Comparison of ENCODE assay signal across 8 cellular contexts in the genomic region with DNA sequence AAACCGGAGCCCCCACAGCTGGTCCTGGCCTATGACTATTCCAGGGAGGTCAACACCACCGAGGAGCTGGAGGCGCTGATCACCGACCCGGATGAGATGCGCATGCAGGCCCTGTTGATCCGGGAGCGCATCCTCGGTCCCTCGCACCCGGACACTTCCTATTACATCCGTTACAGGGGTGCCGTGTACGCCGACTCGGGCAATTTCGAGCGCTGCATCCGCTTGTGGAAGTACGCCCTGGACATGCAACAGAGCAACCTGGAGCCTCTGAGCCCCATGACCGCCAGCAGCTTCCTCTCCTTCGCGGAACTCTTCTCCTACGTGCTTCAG. TPM values are rescaled to one million over a fixed set of nuclear protein-coding genes. Genes with fewer than 3 reads are reported as not detected.
DNase-seq lines count a peak whose midpoint lies in the region; TF ChIP-seq lines count a peak whose summit lies in the region.
"Not testable (repeated sequence)": the region's sequence is repeated elsewhere in the genome, so short reads cannot be mapped to it uniquely, and the experiment has no call there.

No MANE protein-coding gene starts in this region.

- not testable (repeated sequence) for TF ChIP-seq RAD21 in liver (IDR thresholded peaks at IDR 0.05)

- TF ChIP-seq CTCF in liver (IDR thresholded peaks at IDR 0.05; ENCODE audit: low read depth, low read length, missing input control); osteocyte (IDR thresholded peaks at IDR 0.05): not testable (repeated sequence)

- peaks cover 35% of the 10 kb centered on the region for H3K36me3 ChIP-seq in CD4-positive, alpha-beta memory T cell (ENCODE audit: insufficient read depth, low read length)
- H3K36me3 ChIP-seq in KOPT-K1 (ENCODE audit: insufficient read depth, low read length) (peaks cover 51% of the 10 kb centered on the region), adipocyte (ENCODE audit: control insufficient read depth, insufficient read depth, low read length, severe bottlenecking) (peaks cover 26% of the 10 kb centered on the region), esophagus (ENCODE audit: control insufficient read depth in 2 of 2, insufficient read depth in 2 of 2, low read length in 1 of 2) (peaks cover 6 to 13% of the 10 kb centered on the region in 2 donors), liver (ENCODE audit: control insufficient read depth in 4 of 4, insufficient read depth in 3 of 4, low read depth in 1 of 4, low read length in 3 of 4) (peaks cover 7 to 16% (median 12%) of the 10 kb centered on the region in 4 donors), thymus (ENCODE audit: control insufficient read depth, insufficient read depth) (peaks cover 37% of the 10 kb centered on the region)

- H3K9me3 Mint-ChIP-seq in CD4-positive, alpha-beta memory T cell; T-helper 2 cell treated with Interferon-gamma antibody and Interleukin-4, amounts not matched to agents 5 μg/mL and 100 μg/mL, for 36 hours; osteocyte (ENCODE audit: unreplicated experiment): not testable (repeated sequence)

- H3K9ac ChIP-seq in adipocyte (ENCODE audit: low read length), result peak overlapping the region; percentile 94
- H3K9ac ChIP-seq in liver (ENCODE audit: low read depth in 1 of 2, low read length in 2 of 2), result not testable (repeated sequence)

- H3K4me3 Mint-ChIP-seq in CD4-positive, alpha-beta memory T cell, result peak overlapping the region; percentile 54 to 84 (median 70)
- peak overlapping the region; percentile 83 for H3K4me3 Mint-ChIP-seq in T-helper 2 cell treated with Interferon-gamma antibody and Interleukin-4, amounts not matched to agents 5 μg/mL and 100 μg/mL, for 36 hours
- peak overlapping the region; percentile 72 for H3K4me3 Mint-ChIP-seq in osteocyte (ENCODE audit: unreplicated experiment)

- peak overlapping the region; percentile 89 for H3K27ac ChIP-seq in CD4-positive, alpha-beta memory T cell (ENCODE audit: low read depth, low read length)
- peak overlapping the region; percentile 91 for H3K27ac ChIP-seq in KOPT-K1 (ENCODE audit: low read depth, low read length, poor library complexity, severe bottlenecking)
- H3K27ac ChIP-seq in esophagus (ENCODE audit: low read depth in 2 of 2, low read length in 1 of 2), result peak overlapping the region in 1 of 2 donors; percentile 21
- not testable (repeated sequence) for H3K27ac ChIP-seq in liver (ENCODE audit: low read depth in 1 of 2, low read length in 2 of 2); thymus (ENCODE audit: low read depth)

- peaks cover 11 to 46% (median 28%) of the 10 kb centered on the region in 4 donors for H3K4me1 Mint-ChIP-seq in CD4-positive, alpha-beta memory T cell
- H3K4me1 Mint-ChIP-seq in T-helper 2 cell treated with Interferon-gamma antibody and Interleukin-4, amounts not matched to agents 5 μg/mL and 100 μg/mL, for 36 hours (ENCODE audit: low read depth), result peaks cover 16% of the 10 kb centered on the region
- H3K4me1 Mint-ChIP-seq in osteocyte (ENCODE audit: unreplicated experiment), result peaks cover 18% of the 10 kb centered on the region

- peaks cover 7 to 38% of the 10 kb centered on the region in 2 donors for H3K36me3 Mint-ChIP-seq in CD4-positive, alpha-beta memory T cell
- H3K36me3 Mint-ChIP-seq in T-helper 2 cell treated with Interferon-gamma antibody and Interleukin-4, amounts not matched to agents 5 μg/mL and 100 μg/mL, for 36 hours (ENCODE audit: low read depth), result peaks cover 27% of the 10 kb centered on the region
- H3K36me3 Mint-ChIP-seq in osteocyte (ENCODE audit: unreplicated experiment), result peaks cover 13% of the 10 kb centered on the region

- WGBS in esophagus, 2 donors, result 79 to 82% methylated on average over 21 to 24 of the region's 24 CpGs
- 89% methylated on average over 24 of the region's 24 CpGs for WGBS in liver
- 97% methylated on average over 24 of the region's 24 CpGs for WGBS in thymus

- not testable (repeated sequence) for H3K9me3 ChIP-seq in CD4-positive, alpha-beta memory T cell (ENCODE audit: control insufficient read depth in 1 of 2, low read length in 2 of 2); KOPT-K1 (ENCODE audit: insufficient read depth, low read length, poor library complexity, severe bottlenecking); adipocyte (ENCODE audit: control insufficient read depth, low read length); esophagus (ENCODE audit: control insufficient read depth in 2 of 2, insufficient read depth in 1 of 2, low read depth in 1 of 2, low read length in 1 of 2); liver (ENCODE audit: control insufficient read depth in 4 of 4, low read length in 3 of 4); thymus (ENCODE audit: control insufficient read depth)

- H3K27me3 Mint-ChIP-seq in CD4-positive, alpha-beta memory T cell; T-helper 2 cell treated with Interferon-gamma antibody and Interleukin-4, amounts not matched to agents 5 μg/mL and 100 μg/mL, for 36 hours (ENCODE audit: low read depth); osteocyte (ENCODE audit: unreplicated experiment): not testable (repeated sequence)

- H3K27me3 ChIP-seq in CD4-positive, alpha-beta memory T cell (ENCODE audit: insufficient read depth, low read length); adipocyte (replicated peaks; ENCODE audit: control insufficient read depth, insufficient read depth, low read length); esophagus (ENCODE audit: control insufficient read depth in 1 of 2, insufficient read depth in 2 of 2, low read length in 2 of 2); liver (ENCODE audit: control insufficient read depth in 4 of 4, insufficient read depth in 4 of 4, low read length in 3 of 4); thymus (ENCODE audit: control insufficient read depth, insufficient read depth): not testable (repeated sequence)

- POLR2A ChIA-PET in CD4-positive, alpha-beta memory T cell (lab: Charles Lee; ENCODE audit: partially characterized antibody), result interaction anchor here (2.2 to 4.9 kb wide), 2 partner anchors 16 to 69 kb away, joined by 6 to 76 read pairs; a partner anchor contains a TSS

- peak overlapping the region in 6 of 7 donors; percentile 18 to 73 (median 60) for H3K27ac Mint-ChIP-seq in CD4-positive, alpha-beta memory T cell
- peak overlapping the region; percentile 75 for H3K27ac Mint-ChIP-seq in T-helper 2 cell treated with Interferon-gamma antibody and Interleukin-4, amounts not matched to agents 5 μg/mL and 100 μg/mL, for 36 hours
- not testable (repeated sequence) for H3K27ac Mint-ChIP-seq in osteocyte (ENCODE audit: unreplicated experiment)

- DNase-seq in CD4-positive, alpha-beta memory T cell, result peak in 1 of 5 donors; percentile 45
- DNase-seq in T-helper 2 cell treated with Interferon-gamma antibody and Interleukin-4, amounts not matched to agents 5 μg/mL and 100 μg/mL, for 36 hours (ENCODE audit: low spot score); adipocyte (ENCODE audit: low read depth); osteocyte (ENCODE audit: extremely low spot score, unreplicated experiment): not testable (repeated sequence)

- H3K4me3 ChIP-seq in CD4-positive, alpha-beta memory T cell (ENCODE audit: low read length in 2 of 2), result not testable (repeated sequence)
- H3K4me3 ChIP-seq in adipocyte (ENCODE audit: low read length) (peak overlapping the region; percentile 90), esophagus (ENCODE audit: low read depth in 1 of 2, low read length in 2 of 2) (peak overlapping the region; percentile 83 to 95), liver (ENCODE audit: low read depth in 1 of 3, low read length in 3 of 3) (peak overlapping the region in 2 of 3 donors; percentile 70 to 96), thymus (ENCODE audit: low read length) (peak overlapping the region; percentile 71)

- H3K4me1 ChIP-seq in CD4-positive, alpha-beta memory T cell (ENCODE audit: insufficient read depth, low read length), result peaks cover 36% of the 10 kb centered on the region
- peaks cover 17% of the 10 kb centered on the region for H3K4me1 ChIP-seq in adipocyte (ENCODE audit: control insufficient read depth, insufficient read depth, low read length)
- peaks cover 0 to 21% of the 10 kb centered on the region in 2 donors for H3K4me1 ChIP-seq in esophagus (ENCODE audit: control insufficient read depth in 2 of 2, insufficient read depth in 2 of 2, low read length in 1 of 2)
- H3K4me1 ChIP-seq in liver (ENCODE audit: control insufficient read depth in 4 of 4, insufficient read depth in 4 of 4, low read length in 3 of 4), result peaks cover 6 to 37% (median 32%) of the 10 kb centered on the region in 4 donors
- H3K4me1 ChIP-seq in thymus (ENCODE audit: control insufficient read depth, insufficient read depth, low read length), result not testable (repeated sequence)

- intact Hi-C loops in CD4-positive, alpha-beta memory T cell (cut with micrococcal nuclease), result loop anchor here (5.0 kb wide), 1 partner anchor 216 kb away; no protein-coding TSS in a partner anchor

- CTCF ChIA-PET in CD4-positive, alpha-beta memory T cell (lab: Charles Lee; ENCODE audit: partially characterized antibody), result interaction anchor here (3.3 to 5.8 kb wide), 2 partner anchors 16 to 64 kb away, joined by 30 to 162 read pairs; a partner anchor contains a TSS

RNA-seq across cellular contexts. Expression of a gene that starts 1.3 kb away (rescaled TPM):
- total RNA-seq in CD4-positive, alpha-beta memory T cell, result 10 to 100 TPM; 16.7 TPM
- 1 to 10 TPM; 1.3 to 3.1 TPM for polyA plus RNA-seq in CD4-positive, alpha-beta memory T cell
- 1 to 10 TPM; 5.2 to 6.1 TPM for polyA plus RNA-seq in esophagus
- total RNA-seq in liver, result 10 to 100 TPM in 1 of 2 donors, 1 to 10 TPM in 1; 10.0 to 15.1 TPM
- polyA plus RNA-seq in liver, result 1 to 10 TPM in 1 of 2 donors, under 1 TPM in 1; 0.25 to 4.9 TPM
- total RNA-seq in osteocyte, result 12.0 and 13.2 TPM in 2 replicates
- polyA plus RNA-seq in thymus, result 5.5 TPM

RNA-seq across cellular contexts. Expression of a gene that starts 38.7 kb away (rescaled TPM):
- 10 to 100 TPM; 16.0 to 17.9 TPM for total RNA-seq in CD4-positive, alpha-beta memory T cell
- 10 to 100 TPM in 1 of 2 donors, 1 to 10 TPM in 1; 2.2 to 18.1 TPM for polyA plus RNA-seq in CD4-positive, alpha-beta memory T cell
- polyA plus RNA-seq in esophagus (10 to 100 TPM; 40.8 to 50.4 TPM), liver (1 to 10 TPM; 6.3 to 8.6 TPM), thymus (4.7 TPM)
- total RNA-seq in liver (1 to 10 TPM; 2.1 to 4.6 TPM), osteocyte (6.2 and 6.6 TPM in 2 replicates)
